ENCODE assay signal across 8 cellular contexts in genomic region chr15:92884459-92884812, GRCh38. TPM values are rescaled to one million over a fixed set of nuclear protein-coding genes. Genes with fewer than 3 reads are reported as not detected.
DNase-seq lines count a peak whose midpoint lies in the region; ATAC-seq, FAIRE-seq and TF ChIP-seq lines count a peak whose summit lies in the region.

No MANE protein-coding gene starts in this region.

- H3K4me1 ChIP-seq in HepG2 (ENCODE audit: insufficient read depth, low read length) (peaks cover 54% of the 10 kb centered on the region), thyroid gland (peaks cover 25 to 49% of the 10 kb centered on the region in 2 donors)

- H3K4me2 ChIP-seq in HepG2 (ENCODE audit: low read depth, low read length): peak overlapping the region; percentile 70

- H4K20me1 ChIP-seq in HepG2 (ENCODE audit: insufficient read depth, low read length): peaks cover 43% of the 10 kb centered on the region

- peaks cover 30% of the 10 kb centered on the region for H3K36me3 Mint-ChIP-seq in activated T-cell treated with anti-CD3 and anti-CD28 coated beads, Interleukin-2, amount 50 U/mL, for 4 hours (ENCODE audit: insufficient read depth)

- peaks cover 72% of the 10 kb centered on the region for H3K79me2 ChIP-seq in HepG2 (ENCODE audit: insufficient read depth, low read length)

- no peak for TF ChIP-seq CTCF in astrocyte of the cerebellum (IDR thresholded peaks at IDR 0.05; ENCODE audit: low read depth, low read length, missing control alignments)
- no peak for TF ChIP-seq CTCF in HepG2 (CRISPR knock-in tag; IDR thresholded peaks at IDR 0.05)
- TF ChIP-seq CTCF in thyroid gland (IDR thresholded peaks at IDR 0.05): no peak

- POLR2A ChIA-PET in HepG2 (lab: Yijun Ruan, JAX): interaction anchor here (0.9 to 6.6 kb wide), 7 partner anchors 11 to 80 kb away, joined by 3 to 211 read pairs (median 4); partner anchors contain the start of gene CHD2

- H3K36me3 ChIP-seq in HepG2 (replicated peaks in 1 of 2; ENCODE audit: control insufficient read depth in 1 of 2, insufficient read depth in 2 of 2, low read length in 2 of 2): peaks cover 4 to 22% of the 10 kb centered on the region in 2 experiments; a peak in 4 of 5 replicates
- peaks cover 3 to 14% of the 10 kb centered on the region in 2 donors for H3K36me3 ChIP-seq in thyroid gland

- 3% methylated on average over 5 of the region's 5 CpGs for WGBS in HepG2 (ENCODE audit: low lambda C conversion rate)
- 2 to 3% methylated on average over 5 of the region's 5 CpGs for WGBS in thyroid gland, 2 donors

- DNase-seq in activated T-cell treated with anti-CD3 and anti-CD28 coated beads, Interleukin-2, amount 50 U/mL, for 4 hours: no peak
- DNase-seq in activated T-cell treated with anti-CD3 and anti-CD28 coated beads, Interleukin-2, amount 50 U/mL, for 48 hours: no peak
- DNase-seq in astrocyte of the cerebellum (ENCODE audit: low read depth) (no peak), HepG2 (ENCODE audit: low spot score) (no peak), thyroid gland (no peak), CD1c-positive myeloid dendritic cell (ENCODE audit: extremely low spot score) (no peak), dedifferentiated amniotic fluid mesenchymal stem cell (ENCODE audit: extremely low spot score) (no peak), DMS79 (lab: John Stamatoyannopoulos, UW) (no peak)

- H3K9me3 ChIP-seq in HepG2 (ENCODE audit: low read length) (no peaks in the 10 kb centered on the region), thyroid gland (no peaks in the 10 kb centered on the region)

- CTCF ChIA-PET in HepG2 (lab: Yijun Ruan, JAX; ENCODE audit: low intra/inter-chr PET ratio, low total read pairs): no interaction called here

- no peak for TF ChIP-seq RAD21 in HepG2 (CRISPR knock-in tag; IDR thresholded peaks at IDR 0.05)

- ATAC-seq in activated T-cell treated with anti-CD3 and anti-CD28 coated beads, Interleukin-2, amount 50 U/mL, for 4 hours: no peak
- no peak for ATAC-seq in HepG2

- H3K27ac ChIP-seq in HepG2 (ENCODE audit: extremely low read length, insufficient read depth, low read length) (peak overlapping the region; percentile 95), thyroid gland (peak overlapping the region; percentile 100)

- peaks cover 53% of the 10 kb centered on the region for H3K4me1 Mint-ChIP-seq in activated T-cell treated with anti-CD3 and anti-CD28 coated beads, Interleukin-2, amount 50 U/mL, for 4 hours (ENCODE audit: low read depth)

- no peaks in the 10 kb centered on the region for H3K9me3 Mint-ChIP-seq in activated T-cell treated with anti-CD3 and anti-CD28 coated beads, Interleukin-2, amount 50 U/mL, for 4 hours

- peak overlapping the region; percentile 96 for H3K9ac ChIP-seq in HepG2 (ENCODE audit: insufficient read depth, low read depth, low read length)

- H3K27me3 ChIP-seq in HepG2 (ENCODE audit: control insufficient read depth in 1 of 2, insufficient read depth in 2 of 2, low read length in 2 of 2) (peaks cover 0 to 4% of the 10 kb centered on the region in 2 experiments; a peak in 1 of 5 replicates), thyroid gland (no peaks in the 10 kb centered on the region)

- in situ Hi-C loops in astrocyte of the cerebellum (cut with HindIII; ENCODE audit: low sequenced_read_pairs) (no loop called here), HepG2 (cut with HindIII; ENCODE audit: extremely low pct_ligation_motif_present, low pct_unique_long_range_greater_than_20kb) (loop anchor here (5.0 kb wide), 1 partner anchor 72 kb away; no protein-coding TSS in a partner anchor)

- FAIRE-seq in HepG2 (lab: Jason Lieb, UNC): no peak

- H2AFZ ChIP-seq in HepG2 (ENCODE audit: low read length): no peak overlapping the region

- 0 out of 4 replicates have a peak, but pooled peaks of 1 of the 2 experiments have one; percentile 0 for TF ChIP-seq POLR2A in HepG2 (IDR thresholded peaks at IDR 0.05; ENCODE audit: insufficient read depth in 1 of 2, low read depth in 2 of 2, low read length in 2 of 2)
- no peak for TF ChIP-seq POLR2A in thyroid gland (IDR thresholded peaks at IDR 0.05)

- BruUV-seq in HepG2 (replicated peaks; lab: Mats Ljungman, UMichigan): no TSS peak

- H3K27me3 Mint-ChIP-seq in activated T-cell treated with anti-CD3 and anti-CD28 coated beads, Interleukin-2, amount 50 U/mL, for 4 hours (ENCODE audit: low read depth): no peaks in the 10 kb centered on the region

- H3K4me3 ChIP-seq in astrocyte of the cerebellum (ENCODE audit: low read depth, low read length) (peak overlapping the region; percentile 58), HepG2 (replicated peaks in 1 of 3; ENCODE audit: insufficient read depth in 1 of 3, low read depth in 2 of 3, low read length in 3 of 3) (peak overlapping the region; percentile 64 to 99 (median 92)), thyroid gland (replicated peaks in 1 of 3) (peak overlapping the region; percentile 58 to 98 (median 80))

- intact Hi-C loops in HepG2 (cut with micrococcal nuclease; ENCODE audit: unreplicated experiment) (loop anchor here (2.0 kb wide), 1 partner anchor 16 kb away; the partner anchor contains the start of gene CHD2), thyroid gland (cut with DNase I) (no loop called here)

- no peak for TF ChIP-seq EP300 in HepG2 (IDR thresholded peaks at IDR 0.05; ENCODE audit: low read depth in 2 of 2, low read length in 2 of 2)
- TF ChIP-seq EP300 in HepG2 (CRISPR knock-in tag; IDR thresholded peaks at IDR 0.05; ENCODE audit: borderline replicate concordance): no peak

- peak overlapping the region; percentile 97 for H3K4me3 Mint-ChIP-seq in activated T-cell treated with anti-CD3 and anti-CD28 coated beads, Interleukin-2, amount 50 U/mL, for 4 hours

TF ChIP-seq in HepG2, 621 proteins besides CTCF, POLR2A, EP300 and RAD21 (continues in another document):
- TF ChIP-seq FOXC1 (CRISPR knock-in tag; IDR thresholded peaks at IDR 0.05; ENCODE audit: borderline replicate concordance): no peak
- TF ChIP-seq ZFP82 (CRISPR knock-in tag; IDR thresholded peaks at IDR 0.05; ENCODE audit: borderline replicate concordance): no peak
- TF ChIP-seq MXI1 (IDR thresholded peaks at IDR 0.05; ENCODE audit: borderline replicate concordance, low read depth, low read length): no peak
- TF ChIP-seq THRA (CRISPR knock-in tag; IDR thresholded peaks at IDR 0.05; ENCODE audit: borderline replicate concordance): no peak
- TF ChIP-seq XRCC5 (optimal IDR thresholded peaks at IDR 0.05; ENCODE audit: low read length): no peak
- TF ChIP-seq ZNF549 (CRISPR knock-in tag; IDR thresholded peaks at IDR 0.05): no peak
- no peak for TF ChIP-seq NR0B2 (CRISPR knock-in tag; IDR thresholded peaks at IDR 0.05)
- no peak for TF ChIP-seq HNRNPUL1 (IDR thresholded peaks at IDR 0.05; ENCODE audit: low read depth, low read length)
- TF ChIP-seq ZBTB26 (CRISPR knock-in tag; IDR thresholded peaks at IDR 0.05; ENCODE audit: borderline replicate concordance): no peak

RNA-seq across cellular contexts. Expression of gene CHD2, which starts 15.7 kb away (rescaled TPM):
- total RNA-seq in activated T-cell treated with anti-CD3 and anti-CD28 coated beads, Interleukin-2, amount 50 U/mL, for 4 hours: 10 to 100 TPM; 58.0 to 67.7 (median 59.7) TPM
- total RNA-seq in HepG2 (2016; rRNA removed; fragmentation: Illumina TruSeq; extraction: Trizol): 47.3 and 54.1 TPM in 2 replicates
- 130 and 158 TPM in 2 replicates for total RNA-seq in HepG2 (2016; cell fraction: cytosol; rRNA removed; fragmentation: Illumina TruSeq; extraction: Trizol; ENCODE audit: low read depth)
- total RNA-seq in HepG2 (2016; cell fraction: insoluble cytoplasmic fraction; rRNA removed; fragmentation: Illumina TruSeq; extraction: Trizol): 50.1 and 51.1 TPM in 2 replicates
- total RNA-seq in HepG2 (2016; cell fraction: membrane; rRNA removed; fragmentation: Illumina TruSeq; extraction: Trizol): 43.6 and 53.4 TPM in 2 replicates
- 176 and 185 TPM in 2 replicates for total RNA-seq in HepG2 (2016; cell fraction: nucleus; rRNA removed; fragmentation: Illumina TruSeq; extraction: Trizol)
- 54.0 and 71.7 TPM in 2 replicates for polyA plus RNA-seq in HepG2 (2011; rRNA removed)
- 36.6 and 46.4 TPM in 2 replicates for polyA plus RNA-seq in HepG2 (2011; cell fraction: cytosol; rRNA removed)
- 160 and 205 TPM in 2 replicates for polyA plus RNA-seq in HepG2 (2011; cell fraction: nucleus; rRNA removed)
- 51.4 and 60.1 TPM in 2 replicates for polyA plus RNA-seq in HepG2 (2012)
- polyA plus RNA-seq in HepG2 (2016; cell fraction: cytosol; fragmentation: Illumina TruSeq; extraction: Trizol; ENCODE audit: low read depth): 2.6 and 2.7 TPM in 2 replicates
- polyA plus RNA-seq in HepG2 (2016; cell fraction: insoluble cytoplasmic fraction; fragmentation: Illumina TruSeq; extraction: Trizol; ENCODE audit: low read depth): 33.4 and 39.2 TPM in 2 replicates
- polyA plus RNA-seq in HepG2 (2016; cell fraction: membrane; fragmentation: Illumina TruSeq; extraction: Trizol; ENCODE audit: low read depth): 5.7 and 7.2 TPM in 2 replicates
- polyA plus RNA-seq in HepG2 (2016; cell fraction: nucleus; fragmentation: Illumina TruSeq; extraction: Trizol; ENCODE audit: insufficient read depth, low read depth): 104 and 120 TPM in 2 replicates
- polyA minus RNA-seq in HepG2 (2011; rRNA and poly(A)+ RNA removed; ENCODE audit: low replicate concordance): 70.2 and 75.7 TPM in 2 replicates
- polyA minus RNA-seq in HepG2 (2011; cell fraction: cytosol; rRNA and poly(A)+ RNA removed): 53.5 and 70.4 TPM in 2 replicates
- polyA minus RNA-seq in HepG2 (2011; cell fraction: nucleus; rRNA and poly(A)+ RNA removed): 605 and 632 TPM in 2 replicates
- total RNA-seq in thyroid gland: 100 to 1,000 TPM; 149 to 299 (median 213) TPM
